Comparison of ENCODE assay signal across 8 cellular contexts in genomic region chr15:90266061-90266431, GRCh38. TPM values are rescaled to one million over a fixed set of nuclear protein-coding genes. Genes with fewer than 3 reads are reported as not detected.
DNase-seq lines count a peak whose midpoint lies in the region; ATAC-seq and TF ChIP-seq lines count a peak whose summit lies in the region.

No MANE protein-coding gene starts in this region.

- 0% methylated on average over 16 of the region's 16 CpGs for WGBS in lung, 2 donors

- DNase-seq in AG08396 (ENCODE audit: low spot score) (peak; percentile 51), HuH-7.5 (ENCODE audit: low spot score) (peak; percentile 60), coronary artery (ENCODE audit: low spot score) (no peak), lung (ENCODE audit: low spot score) (no peak)
- peak; percentile 19 for DNase-seq in stimulated activated CD8-positive, alpha-beta memory T cell treated with anti-CD3 and anti-CD28 coated beads, Interleukin-12 subunit alpha, Interleukin-12 subunit beta, amount 100 ng/mL, for 4 hours (ENCODE audit: low read depth)

- H3K36me3 ChIP-seq in lung (ENCODE audit: control insufficient read depth in 2 of 2, insufficient read depth in 2 of 2, low read length in 2 of 2) = peaks cover 4 to 7% of the 10 kb centered on the region in 2 donors

- TF ChIP-seq CTCF in VCaP (conservative IDR thresholded peaks at IDR 0.05) (no peak), coronary artery (IDR thresholded peaks at IDR 0.05) (no peak), lung (IDR thresholded peaks at IDR 0.05; ENCODE audit: control extremely low read depth, extremely low read depth) (no peak)

- H3K27ac ChIP-seq in VCaP (peak overlapping the region; percentile 98), coronary artery (peak overlapping the region; percentile 91 to 92), lung (ENCODE audit: low read depth in 1 of 2, low read length in 1 of 2) (peak overlapping the region; percentile 97 to 99)

- ATAC-seq in GM18868 (IDR thresholded peaks at IDR 0.05; ENCODE audit: unreplicated experiment) (peak; percentile 1), lung (ENCODE audit: insufficient read depth, low FRiP score) (peak; percentile 28), HG03520 (IDR thresholded peaks at IDR 0.05; ENCODE audit: unreplicated experiment) (no peak)

- H3K9me3 ChIP-seq in lung (ENCODE audit: control insufficient read depth in 2 of 2, insufficient read depth in 1 of 2, low read length in 1 of 2) = no peaks in the 10 kb centered on the region

- peaks cover 11 to 28% of the 10 kb centered on the region in 2 donors for H3K4me1 ChIP-seq in lung (ENCODE audit: control insufficient read depth in 2 of 2, insufficient read depth in 2 of 2, low read length in 2 of 2)

- no peaks in the 10 kb centered on the region for H3K27me3 ChIP-seq in lung (ENCODE audit: control insufficient read depth, insufficient read depth)

- H3K4me3 ChIP-seq in coronary artery = peak overlapping the region; percentile 81
- H3K4me3 ChIP-seq in lung = peak overlapping the region; percentile 74

RNA-seq across cellular contexts. Expression of gene NGRN, which starts 0.6 kb away (rescaled TPM):
- 10 to 100 TPM; 85.2 to 89.2 TPM for total RNA-seq in lung
- 10 to 100 TPM; 55.2 to 57.3 TPM for polyA plus RNA-seq in lung

RNA-seq across cellular contexts. Expression of gene TTLL13, which starts 16.7 kb away (rescaled TPM):
- 1 to 10 TPM in 1 of 2 donors, under 1 TPM in 1; 0.34 to 1.4 TPM for total RNA-seq in lung
- under 1 TPM; 0.11 to 0.12 TPM for polyA plus RNA-seq in lung

RNA-seq across cellular contexts. Expression of gene GDPGP1, which starts 32.0 kb away (rescaled TPM):
- total RNA-seq in lung = 10 to 100 TPM in 1 of 2 donors, 1 to 10 TPM in 1; 6.0 to 11.0 TPM
- polyA plus RNA-seq in lung = 1 to 10 TPM; 3.4 to 4.4 TPM

RNA-seq across cellular contexts. Expression of gene CIB1, which starts 32.3 kb away (rescaled TPM):
- total RNA-seq in lung = 100 to 1,000 TPM in 1 of 2 donors, 10 to 100 TPM in 1; 38.2 to 116 TPM
- 100 to 1,000 TPM; 142 to 189 TPM for polyA plus RNA-seq in lung

Comparison
In these comparisons a context has a peak if more than half of its experiments do, and no peak if none do; other contexts are left out.
1. DNase-seq: peak in AG08396 (single experiment), HuH-7.5 (single experiment) and stimulated activated CD8-positive, alpha-beta memory T cell treated with anti-CD3 and anti-CD28 coated beads, Interleukin-12 subunit alpha, Interleukin-12 subunit beta, amount 100 ng/mL, for 4 hours (single experiment); none in coronary artery (single experiment) and lung (single experiment).
2. Peak in every context shown above with its lines, with median percentiles within 50 percentile points of each other: H3K27ac ChIP-seq.